Comparison of ENCODE assay signal across 24 cellular contexts in the genomic region with DNA sequence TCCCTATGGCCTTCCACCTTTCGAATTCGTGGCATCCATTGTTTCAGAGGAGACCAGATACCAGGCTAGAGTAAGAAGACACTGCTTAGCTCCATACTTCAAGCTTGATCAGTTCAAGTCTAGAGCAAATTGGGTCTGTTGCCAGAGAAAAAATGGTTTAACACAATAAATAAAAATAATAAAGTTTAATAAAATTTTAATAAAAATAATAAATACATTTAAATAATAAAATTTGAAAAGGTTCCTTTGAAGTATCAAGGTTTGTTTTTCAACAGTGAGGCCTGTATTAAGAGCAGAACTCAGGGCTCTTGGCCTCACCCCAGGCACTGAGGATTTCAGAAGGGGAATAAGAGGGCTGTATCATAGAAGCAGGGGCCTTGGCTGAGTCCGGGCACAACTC.
"Had no signal": no experiment of that assay in that cellular context is flagged by ENCODE, and none has a peak within 500 bp of the region (broad histone marks: within the 10 kb centered on the region; RNA-seq: fewer than 3 reads in every experiment).

No MANE protein-coding gene starts in this region.

- H3K27ac Mint-ChIP-seq: effector memory CD8-positive, alpha-beta T cell; immature natural killer cell; natural killer cell treated with Interleukin-12 subunit alpha and Interleukin-12 subunit beta and Interleukin-15 and Interleukin-18, amount 100 ng/mL, for 72 hours; type B pancreatic cell had no signal

- DNase-seq: cortex of kidney; effector memory CD8-positive, alpha-beta T cell; erythroblast; esophagus squamous epithelium; foreskin melanocyte; hypothalamus; immature natural killer cell; islet precursor cell; kidney glomerular epithelial cell; left ventricle myocardium superior; lower lobe of right lung; nucleus accumbens; psoas muscle; right cardiac atrium; sigmoid colon; stimulated activated CD4-positive, alpha-beta T cell treated with anti-CD3 and anti-CD28 coated beads, Interleukin-2, amount 100 ng/mL, for 24 hours; stimulated activated CD4-positive, alpha-beta T cell treated with anti-CD3 and anti-CD28 coated beads, Interleukin-4, amount 100 ng/mL, for 4 hours; stimulated activated naive CD4-positive, alpha-beta T cell; stomach; testis; tibial artery had no signal

- FAIRE-seq: endometrium had no signal

- H3K36me3 Mint-ChIP-seq: immature natural killer cell; natural killer cell treated with Interleukin-12 subunit alpha and Interleukin-12 subunit beta and Interleukin-15 and Interleukin-18, amount 100 ng/mL, for 72 hours had no signal

- H3K9me3 Mint-ChIP-seq: effector memory CD8-positive, alpha-beta T cell; immature natural killer cell; natural killer cell treated with Interleukin-12 subunit alpha and Interleukin-12 subunit beta and Interleukin-15 and Interleukin-18, amount 100 ng/mL, for 72 hours; type B pancreatic cell had no signal

- H3K4me3 Mint-ChIP-seq: effector memory CD8-positive, alpha-beta T cell; immature natural killer cell; natural killer cell treated with Interleukin-12 subunit alpha and Interleukin-12 subunit beta and Interleukin-15 and Interleukin-18, amount 100 ng/mL, for 72 hours; type B pancreatic cell had no signal

- ATAC-seq: effector memory CD8-positive, alpha-beta T cell; left ventricle myocardium superior; lower lobe of right lung; natural killer cell treated with Interleukin-12 subunit alpha and Interleukin-12 subunit beta and Interleukin-15 and Interleukin-18, amount 100 ng/mL, for 72 hours; psoas muscle; right cardiac atrium had no signal

- H3K4me1 Mint-ChIP-seq: immature natural killer cell had no signal
